10 cellular contexts compared by ENCODE assay signal in genomic region chr6:134938896-134939295, GRCh38. TPM values are rescaled to one million over a fixed set of nuclear protein-coding genes. Genes with fewer than 3 reads are reported as not detected.
A peak's percentile ranks its signal among the peaks of the same experiment; 100 is the strongest.
DNase-seq lines count a peak whose midpoint lies in the region; ATAC-seq and TF ChIP-seq lines count a peak whose summit lies in the region.
"Had no signal": no experiment of that assay in that cellular context is flagged by ENCODE, and none has a peak within 500 bp of the region (broad histone marks: within the 10 kb centered on the region; RNA-seq: fewer than 3 reads in every experiment).

No MANE protein-coding gene starts in this region.

- peak in 4 of 7 experiments; percentile 4 to 67 (median 21) for DNase-seq in CD8-positive, alpha-beta T cell
- peak; percentile 45 for DNase-seq in activated CD8-positive, alpha-beta memory T cell treated with anti-CD3 and anti-CD28 coated beads, Interleukin-2, amount 50 U/mL, for 24 hours (ENCODE audit: extremely low read depth)
- peak; percentile 85 for DNase-seq in stimulated activated CD4-positive, alpha-beta T cell treated with anti-CD3 and anti-CD28 coated beads, Interleukin-15, amount 100 ng/mL, for 24 hours
- DNase-seq in COLO829 (ENCODE audit: low spot score): no peak
- DNase-seq in hypothalamus (lab: John Stamatoyannopoulos, UW): no peak
- no peak for DNase-seq in gastrocnemius medialis
- DNase-seq in DMS79 (lab: John Stamatoyannopoulos, UW): no peak
- DNase-seq: GOT3 had no signal

- H3K9me3 ChIP-seq in CD8-positive, alpha-beta T cell (ENCODE audit: low read length): no peaks in the 10 kb centered on the region
- no peaks in the 10 kb centered on the region for H3K9me3 ChIP-seq in gastrocnemius medialis

- H3K27ac ChIP-seq in CD8-positive, alpha-beta T cell (ENCODE audit: low read depth, low read length): no peak overlapping the region
- no peak overlapping the region for H3K27ac ChIP-seq in gastrocnemius medialis

- no peaks in the 10 kb centered on the region for H3K36me3 ChIP-seq in CD8-positive, alpha-beta T cell (ENCODE audit: insufficient read depth, low read length)
- H3K36me3 ChIP-seq in gastrocnemius medialis: no peaks in the 10 kb centered on the region

- H3K27ac Mint-ChIP-seq in CD8-positive, alpha-beta T cell: no peak overlapping the region
- H3K27ac Mint-ChIP-seq: IgD-negative memory B cell had no signal

- peaks cover 10% of the 10 kb centered on the region for H3K4me1 Mint-ChIP-seq in CD8-positive, alpha-beta T cell (ENCODE audit: low read depth)
- H3K4me1 Mint-ChIP-seq: IgD-negative memory B cell had no signal

- no peak overlapping the region for H3K4me3 Mint-ChIP-seq in CD8-positive, alpha-beta T cell
- H3K4me3 Mint-ChIP-seq: IgD-negative memory B cell had no signal

- no peak for TF ChIP-seq POLR2A in gastrocnemius medialis (IDR thresholded peaks at IDR 0.05)

- no peak for TF ChIP-seq CTCF in CD8-positive, alpha-beta T cell (IDR thresholded peaks at IDR 0.05)
- no peak for TF ChIP-seq CTCF in gastrocnemius medialis (IDR thresholded peaks at IDR 0.05 in 4 of 5, conservative IDR thresholded peaks at IDR 0.05 in 1 of 5)

- H3K4me1 ChIP-seq in CD8-positive, alpha-beta T cell (ENCODE audit: insufficient read depth, low read length): peaks cover 9% of the 10 kb centered on the region
- no peaks in the 10 kb centered on the region for H3K4me1 ChIP-seq in gastrocnemius medialis

- POLR2A ChIA-PET in CD8-positive, alpha-beta T cell (lab: Charles Lee): no interaction called here

- H3K27me3 Mint-ChIP-seq in CD8-positive, alpha-beta T cell (ENCODE audit: low read depth): no peaks in the 10 kb centered on the region

- CTCF ChIA-PET in CD8-positive, alpha-beta T cell (lab: Charles Lee): interaction anchor here (1.0 to 6.3 kb wide), 7 partner anchors 9 to 827 kb away, joined by 3 to 76 read pairs (median 21); no protein-coding TSS in a partner anchor

- H3K4me3 ChIP-seq in CD8-positive, alpha-beta T cell (ENCODE audit: low read depth, low read length): no peak overlapping the region
- no peak overlapping the region for H3K4me3 ChIP-seq in gastrocnemius medialis

- H3K36me3 Mint-ChIP-seq in CD8-positive, alpha-beta T cell: no peaks in the 10 kb centered on the region
- H3K36me3 Mint-ChIP-seq: IgD-negative memory B cell had no signal

- H3K27me3 ChIP-seq in CD8-positive, alpha-beta T cell (ENCODE audit: insufficient read depth, low read length): no peaks in the 10 kb centered on the region
- H3K27me3 ChIP-seq in gastrocnemius medialis: no peaks in the 10 kb centered on the region

- H3K9me3 Mint-ChIP-seq in CD8-positive, alpha-beta T cell: no peaks in the 10 kb centered on the region
- H3K9me3 Mint-ChIP-seq: IgD-negative memory B cell had no signal

- intact Hi-C loops in CD8-positive, alpha-beta T cell (cut with DNase I, micrococcal nuclease): no loop called here
- intact Hi-C loops in gastrocnemius medialis (cut with DNase I; ENCODE audit: low total_unique reads): no loop called here

- in situ Hi-C loops in gastrocnemius medialis (cut with MboI; ENCODE audit: low sequenced_read_pairs in 4 of 4): no loop called here

- ATAC-seq in CD8-positive, alpha-beta T cell: peak; percentile 96
- ATAC-seq in HG02798 (IDR thresholded peaks at IDR 0.05; ENCODE audit: poor library complexity, unreplicated experiment): peak; percentile 81
- no peak for ATAC-seq in gastrocnemius medialis

RNA-seq across cellular contexts. Expression of gene ALDH8A1, which starts 11.0 kb away (rescaled TPM):
- total RNA-seq in CD8-positive, alpha-beta T cell: 1 to 10 TPM in 1 of 2 experiments, under 1 TPM in 1; 0.43 to 2.4 TPM
- 1 to 10 TPM in 1 of 4 donors, under 1 TPM in 2, not detected in 1; 0.55 to 2.1 (median 0.58) TPM for total RNA-seq in gastrocnemius medialis

Comparison
In these comparisons a context has a peak if more than half of its experiments do, and no peak if none do; other contexts are left out.
1. ATAC-seq: peak in CD8-positive, alpha-beta T cell (single experiment) and HG02798 (single experiment); none in gastrocnemius medialis (0 of 2).
2. DNase-seq: peak in CD8-positive, alpha-beta T cell (4 of 7), activated CD8-positive, alpha-beta memory T cell treated with anti-CD3 and anti-CD28 coated beads, Interleukin-2, amount 50 U/mL, for 24 hours (single experiment) and stimulated activated CD4-positive, alpha-beta T cell treated with anti-CD3 and anti-CD28 coated beads, Interleukin-15, amount 100 ng/mL, for 24 hours (single experiment); none in COLO829 (single experiment), hypothalamus (0 of 51), gastrocnemius medialis (0 of 2) and DMS79 (single experiment).